In the genomic region with DNA sequence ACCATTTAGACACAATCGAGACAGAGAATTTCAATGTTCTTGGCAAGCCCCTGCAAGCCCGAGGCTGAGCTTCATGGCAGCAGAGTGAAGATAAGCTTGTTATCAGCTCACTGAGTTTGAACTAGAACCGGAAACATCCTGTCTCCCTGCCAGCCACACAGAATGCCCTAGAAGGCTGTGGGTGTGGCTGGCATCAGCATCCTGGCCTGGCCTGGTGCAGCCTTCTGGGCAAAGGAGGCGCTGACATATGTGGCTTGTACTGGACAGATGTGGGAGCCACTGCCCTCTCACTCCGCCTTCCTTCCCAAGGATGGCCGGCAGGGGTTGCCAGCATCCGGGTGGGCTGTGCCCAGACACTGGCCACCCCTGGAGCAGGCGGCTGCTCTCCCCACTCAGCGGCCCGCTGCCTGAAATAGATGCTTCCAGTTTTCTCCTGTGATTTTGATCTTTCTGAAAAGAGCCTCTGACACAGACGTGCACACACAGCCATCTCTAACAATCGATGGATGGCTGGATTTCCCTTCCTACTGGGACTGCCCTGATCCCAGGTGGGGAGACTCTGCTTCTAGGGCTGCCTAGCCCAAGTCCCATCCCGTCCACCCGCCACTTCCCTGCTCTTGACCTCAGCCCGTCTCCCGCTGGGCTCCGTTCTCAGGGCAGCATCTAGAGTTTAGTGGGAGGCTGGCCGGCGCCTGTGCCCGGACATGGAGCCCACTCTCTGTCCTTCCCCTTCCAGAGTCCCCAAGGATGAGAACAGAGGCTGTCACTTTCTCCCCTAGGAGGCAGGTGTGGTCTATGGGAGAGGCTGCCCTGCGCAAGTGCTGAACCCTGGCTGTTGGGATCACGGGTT, we compare ENCODE assay signal across 14 cellular contexts.
A peak's percentile ranks its signal among the peaks of the same experiment; 100 is the strongest.
DNase-seq lines count a peak whose midpoint lies in the region; ATAC-seq and TF ChIP-seq lines count a peak whose summit lies in the region.
"Had no signal": no experiment of that assay in that cellular context is flagged by ENCODE, and none has a peak within 500 bp of the region (broad histone marks: within the 10 kb centered on the region; RNA-seq: fewer than 3 reads in every experiment).

No MANE protein-coding gene starts in this region.

- H3K27me3 ChIP-seq in heart left ventricle = peaks cover 0 to 9% (median 0%) of the 10 kb centered on the region in 9 donors
- H3K27me3 ChIP-seq in colonic mucosa = no peaks in the 10 kb centered on the region
- no peaks in the 10 kb centered on the region for H3K27me3 ChIP-seq in testis
- no peaks in the 10 kb centered on the region for H3K27me3 ChIP-seq in vagina

- H3K4me3 ChIP-seq in heart left ventricle (no peak overlapping the region), colonic mucosa (no peak overlapping the region), testis (no peak overlapping the region), vagina (no peak overlapping the region)
- H3K4me3 ChIP-seq: SK-N-MC had no signal

- no peak for TF ChIP-seq CTCF in heart left ventricle (IDR thresholded peaks at IDR 0.05)
- TF ChIP-seq CTCF in colonic mucosa (IDR thresholded peaks at IDR 0.05) = no peak
- no peak for TF ChIP-seq CTCF in testis (IDR thresholded peaks at IDR 0.05)
- no peak for TF ChIP-seq CTCF in vagina (IDR thresholded peaks at IDR 0.05)

- WGBS in heart left ventricle, 4 donors = 63 to 64% (median 63%) methylated on average over 19 to 22 of the region's 22 CpGs
- 77% methylated on average over 13 to 22 of the region's 22 CpGs for WGBS in testis, 2 donors

- DNase-seq in heart left ventricle (peak in 1 of 5 donors; percentile 53), cardiac septum (ENCODE audit: low spot score) (no peak), NCI-H510A (lab: John Stamatoyannopoulos, UW) (peak; percentile 23), colonic mucosa (peak; percentile 51), testis (peak; percentile 76), NCI-H1930 (lab: John Stamatoyannopoulos, UW) (no peak), vagina (ENCODE audit: extremely low spot score in 2 of 2) (no peak), superior temporal gyrus (ENCODE audit: extremely low spot score) (no peak)
- DNase-seq: activated naive CD4-positive, alpha-beta T cell; COR-L47; IMR-90; occipital lobe; stimulated activated CD4-positive, alpha-beta T cell treated with anti-CD3 and anti-CD28 coated beads, Interleukin-12 subunit alpha, Interleukin-12 subunit beta, amount 100 ng/mL, for 4 hours had no signal

- peaks cover 0 to 7% (median 0%) of the 10 kb centered on the region in 12 donors for H3K4me1 ChIP-seq in heart left ventricle
- no peaks in the 10 kb centered on the region for H3K4me1 ChIP-seq in colonic mucosa
- H3K4me1 ChIP-seq in testis = no peaks in the 10 kb centered on the region
- H3K4me1 ChIP-seq in vagina = no peaks in the 10 kb centered on the region

- intact Hi-C loops in heart left ventricle (cut with DNase I) (no loop called here), cardiac septum (cut with DNase I) (no loop called here), colonic mucosa (cut with DNase I) (no loop called here), testis (cut with DNase I; ENCODE audit: low total_unique reads) (no loop called here), vagina (cut with DNase I) (no loop called here)

- no peak for TF ChIP-seq POLR2A in heart left ventricle (IDR thresholded peaks at IDR 0.05)
- no peak for TF ChIP-seq POLR2A in testis (IDR thresholded peaks at IDR 0.05)
- no peak for TF ChIP-seq POLR2A in vagina (IDR thresholded peaks at IDR 0.05)

- no peak overlapping the region for H3K9ac ChIP-seq in colonic mucosa (ENCODE audit: low read depth in 2 of 2, low read length in 2 of 2)

- H3K9me3 ChIP-seq in heart left ventricle (no peaks in the 10 kb centered on the region), colonic mucosa (no peaks in the 10 kb centered on the region), testis (no peaks in the 10 kb centered on the region), vagina (no peaks in the 10 kb centered on the region)

- no peak overlapping the region for H3K27ac ChIP-seq in heart left ventricle
- H3K27ac ChIP-seq in colonic mucosa = no peak overlapping the region
- H3K27ac ChIP-seq in testis = no peak overlapping the region
- H3K27ac ChIP-seq in vagina = no peak overlapping the region
- H3K27ac ChIP-seq: SK-N-MC had no signal

- H3K36me3 ChIP-seq in heart left ventricle (no peaks in the 10 kb centered on the region), colonic mucosa (no peaks in the 10 kb centered on the region), testis (ENCODE audit: low read depth, missing control alignments) (no peaks in the 10 kb centered on the region), vagina (no peaks in the 10 kb centered on the region)

- ATAC-seq in heart left ventricle = peak in 3 of 4 donors; percentile 61 to 72 (median 69)

Comparison
In these comparisons a context has a peak if more than half of its experiments do, and no peak if none do; other contexts are left out.
1. DNase-seq: peak in NCI-H510A (single experiment), colonic mucosa (single experiment) and testis (single experiment); none in cardiac septum (single experiment), NCI-H1930 (0 of 2), vagina (0 of 2) and superior temporal gyrus (single experiment).